Comparison of ENCODE assay signal across 8 cellular contexts in genomic region chr2:47272031-47272864, GRCh38.
DNase-seq lines count a peak whose midpoint lies in the region; ATAC-seq and TF ChIP-seq lines count a peak whose summit lies in the region.

No MANE protein-coding gene starts in this region.

- peak overlapping the region; percentile 62 for H3K4me3 Mint-ChIP-seq in progenitor cell of endocrine pancreas (ENCODE audit: low read depth)

- H3K27ac ChIP-seq in aorta (ENCODE audit: low read depth in 1 of 2, low read length in 2 of 2): peak overlapping the region in 1 of 2 donors; percentile 25

- no peaks in the 10 kb centered on the region for H3K9me3 ChIP-seq in adipocyte (ENCODE audit: control insufficient read depth, low read length)
- H3K9me3 ChIP-seq in aorta (ENCODE audit: control insufficient read depth, low read length): no peaks in the 10 kb centered on the region

- intact Hi-C loops in left cardiac atrium (cut with DNase I) (no loop called here), aorta (cut with DNase I) (no loop called here)

- H3K36me3 Mint-ChIP-seq in progenitor cell of endocrine pancreas (ENCODE audit: insufficient read depth): no peaks in the 10 kb centered on the region

- H3K9me3 Mint-ChIP-seq in progenitor cell of endocrine pancreas (ENCODE audit: low read depth): no peaks in the 10 kb centered on the region

- peak; percentile 98 for TF ChIP-seq CTCF in progenitor cell of endocrine pancreas (IDR thresholded peaks at IDR 0.05; ENCODE audit: unreplicated experiment)

- H3K27me3 Mint-ChIP-seq in progenitor cell of endocrine pancreas: peaks cover 8% of the 10 kb centered on the region

- peak; percentile 32 for DNase-seq in COR-L47 (lab: John Stamatoyannopoulos, UW)
- peak; percentile 73 for DNase-seq in LHCN-M2 (ENCODE audit: low read depth)
- DNase-seq in SW480 (ENCODE audit: low spot score): peak; percentile 82
- peak; percentile 69 for DNase-seq in adipocyte (ENCODE audit: low read depth)
- DNase-seq in left cardiac atrium: peak; percentile 79
- DNase-seq in progenitor cell of endocrine pancreas (ENCODE audit: low spot score, unreplicated experiment): peak; percentile 61
- peak; percentile 72 to 90 for DNase-seq in aorta

- peaks cover 3% of the 10 kb centered on the region for H3K4me1 Mint-ChIP-seq in progenitor cell of endocrine pancreas (ENCODE audit: low read depth)

- H3K27me3 ChIP-seq in adipocyte (replicated peaks; ENCODE audit: control insufficient read depth, insufficient read depth, low read length) (no peaks in the 10 kb centered on the region), aorta (ENCODE audit: control insufficient read depth in 1 of 2, insufficient read depth in 2 of 2, low read length in 1 of 2) (no peaks in the 10 kb centered on the region)

- peak overlapping the region; percentile 25 for H3K4me3 ChIP-seq in adipocyte (ENCODE audit: low read length)
- no peak overlapping the region for H3K4me3 ChIP-seq in aorta (ENCODE audit: low read length in 2 of 2)

- H3K27ac Mint-ChIP-seq in progenitor cell of endocrine pancreas: no peak overlapping the region

- H3K4me1 ChIP-seq in adipocyte (ENCODE audit: control insufficient read depth, insufficient read depth, low read length) (peaks cover 37% of the 10 kb centered on the region), aorta (ENCODE audit: control insufficient read depth in 1 of 2, insufficient read depth in 2 of 2, low read length in 2 of 2) (no peaks in the 10 kb centered on the region)

- H3K9ac ChIP-seq in adipocyte (ENCODE audit: low read length): peak overlapping the region; percentile 27

- WGBS in aorta, 2 donors: 12 to 13% methylated on average over 46 of the region's 46 CpGs

- H3K36me3 ChIP-seq in adipocyte (ENCODE audit: control insufficient read depth, insufficient read depth, low read length, severe bottlenecking) (no peaks in the 10 kb centered on the region), aorta (ENCODE audit: control insufficient read depth in 1 of 2, insufficient read depth in 2 of 2, low read length in 1 of 2) (no peaks in the 10 kb centered on the region)

- ATAC-seq in GM21390 (IDR thresholded peaks at IDR 0.05; ENCODE audit: unreplicated experiment) (peak; percentile 83), left cardiac atrium (peak; percentile 81), aorta (ENCODE audit: low FRiP score) (peak; percentile 87)

Comparison
In these comparisons a context has a peak if more than half of its experiments do, and no peak if none do; other contexts are left out.
1. DNase-seq: peak in every context shown above with its lines; median percentile 82 in SW480; 81 in aorta; 79 in left cardiac atrium; 73 in LHCN-M2; 69 in adipocyte; 61 in progenitor cell of endocrine pancreas; 32 in COR-L47.